In genomic region chr11:64206457-64207246, GRCh38 we compare ENCODE assay signal across 8 cellular contexts. TPM values are rescaled to one million over a fixed set of nuclear protein-coding genes. Genes with fewer than 3 reads are reported as not detected.
DNase-seq lines count a peak whose midpoint lies in the region; TF ChIP-seq lines count a peak whose summit lies in the region.

Gene FERMT3 (plus strand): TSS chr11:64206721. CDS start chr11:64207365, 644 bp downstream.

- DNase-seq in Peyer's patch, result peak; percentile 87 to 95 (median 91)
- DNase-seq in activated effector memory CD4-positive, alpha-beta T cell treated with anti-CD3 and anti-CD28 coated beads, Interleukin-2, amount 50 U/mL, for 16 hours, result peak; percentile 89
- DNase-seq in iPS-NIHi11 (ENCODE audit: low spot score), result peak; percentile 14
- DNase-seq in stimulated activated CD4-positive, alpha-beta T cell treated with anti-CD3 and anti-CD28 coated beads, Interleukin-4, amount 100 ng/mL, for 24 hours, result peak; percentile 74
- DNase-seq in EL, result no peak
- DNase-seq in HEK293T (ENCODE audit: extremely low spot score), result no peak
- DNase-seq in foreskin fibroblast, result no peak

- TF ChIP-seq CTCF in Peyer's patch (IDR thresholded peaks at IDR 0.05), result no peak
- no peak for TF ChIP-seq CTCF in foreskin fibroblast (IDR thresholded peaks at IDR 0.05; ENCODE audit: low read depth, low read length)

- no peaks in the 10 kb centered on the region for H3K9me3 ChIP-seq in Peyer's patch

- POLR2A ChIA-PET in HEK293T (lab: Yijun Ruan, JAX), result interaction anchor here (0.7 to 3.8 kb wide), 5 partner anchors 9 to 111 kb away, joined by 3 to 23 read pairs (median 4); partner anchors contain the start of genes PRDX5, STIP1 and TRMT112

- H3K4me3 ChIP-seq in Peyer's patch (peak within 1 kb of the TSS; percentile 53 to 66 (median 56)), foreskin fibroblast (ENCODE audit: low read depth in 1 of 2, low read length in 2 of 2) (no peak within 1 kb of the TSS)

- H3K27ac ChIP-seq in Peyer's patch, result peak within 1 kb of the TSS; percentile 81 to 86 (median 84)

- H3K36me3 ChIP-seq in Peyer's patch, result peaks cover 0 to 38% (median 3%) of the 10 kb centered on the region in 3 donors

- TF ChIP-seq POLR2A in GM19193 (IDR thresholded peaks at IDR 0.05; ENCODE audit: extremely low read depth, insufficient read depth, insufficient read length) (peak; percentile 71), Peyer's patch (IDR thresholded peaks at IDR 0.05) (peak; percentile 9 to 37)

- H3K4me1 ChIP-seq in Peyer's patch, result peaks cover 0 to 33% (median 18%) of the 10 kb centered on the region in 4 donors

- no peaks in the 10 kb centered on the region for H3K27me3 ChIP-seq in Peyer's patch

- CTCF ChIA-PET in HEK293T (lab: Yijun Ruan, JAX), result interaction anchor here (0.7 to 3.0 kb wide), 2 partner anchors 44 to 63 kb away, joined by 3 to 14 read pairs; partner anchors contain the start of gene PLCB3

TF ChIP-seq in HEK293T, 16 proteins besides CTCF, POLR2A, EP300 and RAD21:
- no peak for TF ChIP-seq TARDBP (IDR thresholded peaks at IDR 0.05)

RNA-seq across cellular contexts. Expression of gene FERMT3, which starts in this region (rescaled TPM):
- total RNA-seq in Peyer's patch, result 10 to 100 TPM; 15.1 to 94.1 (median 23.2) TPM

Comparison
In these comparisons a context has a peak if more than half of its experiments do, and no peak if none do; other contexts are left out.
1. DNase-seq: peak in Peyer's patch (3 of 3), activated effector memory CD4-positive, alpha-beta T cell treated with anti-CD3 and anti-CD28 coated beads, Interleukin-2, amount 50 U/mL, for 16 hours (single experiment), iPS-NIHi11 (single experiment) and stimulated activated CD4-positive, alpha-beta T cell treated with anti-CD3 and anti-CD28 coated beads, Interleukin-4, amount 100 ng/mL, for 24 hours (single experiment); none in EL (single experiment), HEK293T (single experiment) and foreskin fibroblast (0 of 2).
2. H3K4me3 ChIP-seq: peak in Peyer's patch (4 of 4); none in foreskin fibroblast (0 of 2).